In the genomic region with DNA sequence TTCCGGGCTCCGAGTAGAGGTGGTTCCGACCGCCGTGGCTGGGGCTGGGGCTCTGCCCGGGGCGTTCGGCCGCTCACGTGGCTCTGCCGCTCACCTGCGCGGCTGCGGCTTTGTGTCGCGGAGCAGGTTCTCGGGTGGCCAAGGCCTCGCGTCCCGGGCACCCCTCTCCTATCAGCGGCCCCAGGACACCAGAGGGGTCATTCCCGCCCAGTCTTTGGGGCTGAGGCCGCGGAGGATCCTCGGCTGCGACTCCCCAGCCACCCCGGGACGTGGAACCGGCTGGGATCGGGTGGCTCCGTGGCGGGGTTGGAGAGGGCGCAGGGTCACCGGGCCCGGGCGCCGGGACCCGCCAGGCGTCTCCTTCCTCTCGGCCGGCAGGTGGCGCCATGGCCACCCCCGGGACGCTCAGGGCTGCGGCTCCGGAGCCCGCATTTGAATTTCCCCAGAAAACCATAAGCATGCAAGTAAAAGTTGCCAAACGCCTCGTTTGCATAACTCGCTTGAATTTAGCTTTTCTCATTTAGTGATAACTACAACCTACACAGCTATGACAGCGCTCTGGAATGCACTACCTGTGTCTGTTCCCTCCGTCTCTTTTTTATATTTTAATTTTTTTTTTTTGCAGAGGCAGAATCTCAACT, we compare ENCODE assay signal across 8 cellular contexts. TPM values are rescaled to one million over a fixed set of nuclear protein-coding genes. Genes with fewer than 3 reads are reported as not detected.
DNase-seq lines count a peak whose midpoint lies in the region; ATAC-seq and TF ChIP-seq lines count a peak whose summit lies in the region.

No MANE protein-coding gene starts in this region.

- peak overlapping the region; percentile 96 for H3K4me2 ChIP-seq in mammary epithelial cell (ENCODE audit: insufficient read depth, low read depth, low read length)

- H3K36me3 ChIP-seq in mammary epithelial cell (ENCODE audit: insufficient read depth, low read length), result no peaks in the 10 kb centered on the region

- no peaks in the 10 kb centered on the region for H4K20me1 ChIP-seq in mammary epithelial cell (ENCODE audit: insufficient read depth, low read length)

- peak overlapping the region; percentile 20; the same call in 1 of the 2 replicates for H3K4me3 ChIP-seq in WI38 (ENCODE audit: low read depth, low read length)
- H3K4me3 ChIP-seq in mammary epithelial cell (replicated peaks in 1 of 3; ENCODE audit: insufficient read depth in 1 of 3, low read depth in 2 of 3, low read length in 3 of 3), result peak overlapping the region; percentile 36 to 47 (median 45)

- peaks cover 6% of the 10 kb centered on the region for H3K4me1 ChIP-seq in mammary epithelial cell (ENCODE audit: insufficient read depth, low read length)

- no peak overlapping the region for H3K9ac ChIP-seq in mammary epithelial cell (ENCODE audit: insufficient read depth, low read length)

- dilution Hi-C loops in mammary epithelial cell (cut with HindIII; ENCODE audit: low sequenced_read_pairs), result no loop called here

- BruUV-seq in mammary epithelial cell (replicated peaks; lab: Mats Ljungman, UMichigan), result no TSS peak

- 4% methylated on average over 24 of the region's 52 CpGs for WGBS in mammary epithelial cell (ENCODE audit: low coverage, missing lambda C conversion rate)

- no peaks in the 10 kb centered on the region for H3K9me3 ChIP-seq in mammary epithelial cell (replicated peaks; ENCODE audit: insufficient read depth, low read length)

- peaks cover 9% of the 10 kb centered on the region for H3K27me3 ChIP-seq in mammary epithelial cell (ENCODE audit: insufficient read depth, low read length)

- no peak overlapping the region for H3K27ac ChIP-seq in mammary epithelial cell (ENCODE audit: insufficient read depth, low read depth, low read length)

- peak overlapping the region; percentile 81 for H2AFZ ChIP-seq in mammary epithelial cell (ENCODE audit: low read depth, low read length)

- ATAC-seq in GM18519 (IDR thresholded peaks at IDR 0.05; ENCODE audit: low FRiP score, unreplicated experiment), result no peak

- in situ Hi-C loops in mammary epithelial cell (cut with MboI; ENCODE audit: low sequenced_read_pairs in 2 of 2), result no loop called here

- DNase-seq in A172 (ENCODE audit: low spot score), result peak; percentile 36
- DNase-seq in Kasumi-1 (lab: John Stamatoyannopoulos, UW), result peak; percentile 31 to 49
- DNase-seq in mammary epithelial cell, result peak; percentile 42
- DNase-seq in islet precursor cell, result peak; percentile 88
- DNase-seq in stimulated activated CD4-positive, alpha-beta T cell treated with anti-CD3 and anti-CD28 coated beads, Interleukin-12 subunit alpha, Interleukin-12 subunit beta, amount 100 ng/mL, for 4 hours, result peak; percentile 67

- CTCF ChIA-PET in mammary epithelial cell (lab: Charles Lee; ENCODE audit: low non-redundant PET), result no interaction called here

- intact Hi-C loops in mammary epithelial cell (cut with micrococcal nuclease), result loop anchor here (5.0 kb wide), 4 partner anchors 48 to 173 kb away; no protein-coding TSS in a partner anchor

- peak; percentile 90 for TF ChIP-seq CTCF in GM12874 (IDR thresholded peaks at IDR 0.05; ENCODE audit: insufficient read depth, low read depth, low read length)
- peak; percentile 85 for TF ChIP-seq CTCF in WI38 (IDR thresholded peaks at IDR 0.05; ENCODE audit: low read depth, low read length)
- peak; percentile 46 to 92 for TF ChIP-seq CTCF in mammary epithelial cell (conservative IDR thresholded peaks at IDR 0.05 in 1 of 2, IDR thresholded peaks at IDR 0.05 in 1 of 2; ENCODE audit: extremely low read depth in 1 of 2, insufficient read depth in 1 of 2, low read depth in 1 of 2, low read length in 2 of 2)

- H3K79me2 ChIP-seq in mammary epithelial cell (ENCODE audit: insufficient read depth, low read length), result no peaks in the 10 kb centered on the region

RNA-seq across cellular contexts. Expression of a gene that starts 1.2 kb away (rescaled TPM):
- not detected in 2 replicates for total RNA-seq in A172 (2014; rRNA removed; shearing (Covaris generic))
- total RNA-seq in mammary epithelial cell, result not detected
- polyA plus RNA-seq in mammary epithelial cell, result not detected
- polyA minus RNA-seq in mammary epithelial cell, result not detected

RNA-seq across cellular contexts. Expression of a gene that starts 42.2 kb away (rescaled TPM):
- 76.3 and 81.6 TPM in 2 replicates for total RNA-seq in A172 (2014; rRNA removed; shearing (Covaris generic))
- 10 to 100 TPM; 24.7 to 32.2 TPM for total RNA-seq in mammary epithelial cell
- 33.8 TPM for polyA plus RNA-seq in mammary epithelial cell
- polyA minus RNA-seq in mammary epithelial cell, result 73.8 TPM

Comparison
In these comparisons a context has a peak if more than half of its experiments do, and no peak if none do; other contexts are left out.
1. DNase-seq: peak in every context shown above with its lines; median percentile 88 in islet precursor cell; 67 in stimulated activated CD4-positive, alpha-beta T cell treated with anti-CD3 and anti-CD28 coated beads, Interleukin-12 subunit alpha, Interleukin-12 subunit beta, amount 100 ng/mL, for 4 hours; 42 in mammary epithelial cell; 40 in Kasumi-1; 36 in A172.